In genomic region chr6:134317471-134318131, GRCh38 we compare ENCODE assay signal across 8 cellular contexts. TPM values are rescaled to one million over a fixed set of nuclear protein-coding genes. Genes with fewer than 3 reads are reported as not detected.
DNase-seq lines count a peak whose midpoint lies in the region; ATAC-seq and TF ChIP-seq lines count a peak whose summit lies in the region.

Gene SGK1 (minus strand): TSS chr6:134318112. CDS start chr6:134317460, 652 bp downstream.

- in situ Hi-C loops in GM13977 (cut with MboI; ENCODE audit: low pct_unique_long_range_greater_than_20kb, low sequenced_read_pairs, unreplicated experiment), result no loop called here

- TF ChIP-seq CTCF in GM13977 (IDR thresholded peaks at IDR 0.05; ENCODE audit: extremely low read depth, insufficient read depth, missing control alignments), result no peak

- no peaks in the 10 kb centered on the region; the same call in 1 of the 2 replicates for H4K20me1 ChIP-seq in BLaER1

- ATAC-seq in HG02938 (IDR thresholded peaks at IDR 0.05; ENCODE audit: unreplicated experiment) (peak; percentile 48), left lobe of liver (peak; percentile 50)

- peak within 1 kb of the TSS; percentile 81 for H3K4me3 ChIP-seq in BLaER1

- DNase-seq in activated CD4-positive, alpha-beta T cell treated with anti-CD3 and anti-CD28 coated beads, Interleukin-2, amount 50 U/mL, for 1 hour, result peak; percentile 22
- DNase-seq in ecto neural progenitor cell (ENCODE audit: low spot score) (peak; percentile 63), left lobe of liver (ENCODE audit: low spot score) (no peak), HuH-7.5 (ENCODE audit: low spot score) (no peak), GM13977 (ENCODE audit: low spot score) (no peak)
- peak; percentile 12 to 17 for DNase-seq in stimulated activated CD4-positive, alpha-beta T cell treated with anti-CD3 and anti-CD28 coated beads, Interleukin-1b, Interleukin-23, amount 100 ng/mL, for 4 hours (ENCODE audit: low read depth in 2 of 2)

- H3K27ac ChIP-seq in BLaER1, result peak within 1 kb of the TSS; percentile 64

- peaks cover 61% of the 10 kb centered on the region for H3K4me1 ChIP-seq in BLaER1

- peaks cover 23% of the 10 kb centered on the region for H3K9me3 ChIP-seq in BLaER1

- H3K9ac ChIP-seq in BLaER1, result peak within 1 kb of the TSS; percentile 78

- peak within 1 kb of the TSS; percentile 92 for H3K4me2 ChIP-seq in BLaER1

- no peaks in the 10 kb centered on the region for H3K27me3 ChIP-seq in BLaER1

- H3K36me3 ChIP-seq in BLaER1, result peaks cover 6% of the 10 kb centered on the region; the same call in 1 of the 2 replicates

RNA-seq across cellular contexts. Expression of gene SGK1, which starts in this region (rescaled TPM):
- total RNA-seq in left lobe of liver, result 23.1 TPM

Comparison
In these comparisons a context has a peak if more than half of its experiments do, and no peak if none do; other contexts are left out.
1. DNase-seq: peak in activated CD4-positive, alpha-beta T cell treated with anti-CD3 and anti-CD28 coated beads, Interleukin-2, amount 50 U/mL, for 1 hour (single experiment), ecto neural progenitor cell (single experiment) and stimulated activated CD4-positive, alpha-beta T cell treated with anti-CD3 and anti-CD28 coated beads, Interleukin-1b, Interleukin-23, amount 100 ng/mL, for 4 hours (2 of 2); none in left lobe of liver (single experiment), HuH-7.5 (single experiment) and GM13977 (single experiment).